ENCODE assay signal across 16 cellular contexts in the genomic region with DNA sequence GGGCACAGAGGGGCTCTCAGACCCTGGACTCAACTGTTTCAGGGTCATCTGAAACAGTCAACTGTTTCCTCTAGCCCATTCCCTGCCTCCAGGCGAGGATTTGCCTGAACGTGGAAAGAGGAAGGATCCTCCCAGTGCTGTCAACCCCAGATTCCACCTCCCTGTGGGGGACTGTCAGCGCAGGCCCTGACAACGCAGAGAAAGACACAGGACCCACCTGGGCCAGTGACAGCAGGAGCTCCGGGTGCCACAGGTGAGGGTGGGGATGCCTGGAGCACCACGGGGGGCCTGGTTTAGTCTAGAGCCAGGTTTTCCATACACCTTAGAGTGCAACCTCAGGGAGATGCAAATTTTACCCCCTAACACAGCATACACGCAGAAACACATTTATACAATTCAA. TPM values are rescaled to one million over a fixed set of nuclear protein-coding genes. Genes with fewer than 3 reads are reported as not detected.
DNase-seq lines count a peak whose midpoint lies in the region; ATAC-seq and TF ChIP-seq lines count a peak whose summit lies in the region.
"Had no signal": no experiment of that assay in that cellular context is flagged by ENCODE, and none has a peak within 500 bp of the region (broad histone marks: within the 10 kb centered on the region; RNA-seq: fewer than 3 reads in every experiment).

No MANE protein-coding gene starts in this region.

- POLR2A ChIA-PET in MCF 10A (lab: Yijun Ruan, JAX) = interaction anchor here (5.1 kb wide), 1 partner anchor 201 kb away, joined by 86 read pairs; no protein-coding TSS in a partner anchor

- no peak overlapping the region for H4K91ac ChIP-seq in neuronal stem cell (ENCODE audit: low read depth, low read length, poor library complexity)

- H3K27ac ChIP-seq in neuronal stem cell (replicated peaks; ENCODE audit: low read length) = no peak overlapping the region
- H3K27ac ChIP-seq: BLaER1 treated with 17β-estradiol and CSF1 and Interleukin-3, amounts not matched to agents 10 nM and 100 nM; HL-60 had no signal

- WGBS in neuronal stem cell (ENCODE audit: extremely low coverage in 2 of 2, insufficient read length in 2 of 2, insufficient replicate concordance in 1 of 2), 2 donors = no CpG with 5 or more reads among the region's 7 CpGs

- no peak overlapping the region for H3K4me3 ChIP-seq in neuronal stem cell (ENCODE audit: low read length in 2 of 2)
- H3K4me3 ChIP-seq: BLaER1 treated with 17β-estradiol and CSF1 and Interleukin-3, amounts not matched to agents 10 nM and 100 nM had no signal

- no peaks in the 10 kb centered on the region for H3K9me3 Mint-ChIP-seq in stimulated activated naive CD8-positive, alpha-beta T cell treated with anti-CD3 and anti-CD28 coated beads, Interleukin-15, Interleukin-2, amounts not matched to agents 100 ng/mL and 50 ng/mL, for 24 hours
- H3K9me3 Mint-ChIP-seq in MCF 10A (ENCODE audit: unreplicated experiment) = no peaks in the 10 kb centered on the region
- H3K9me3 Mint-ChIP-seq: CD8-positive, alpha-beta T cell; HFFc6 had no signal

- peaks cover 30% of the 10 kb centered on the region for H3K4me1 Mint-ChIP-seq in stimulated activated naive CD8-positive, alpha-beta T cell treated with anti-CD3 and anti-CD28 coated beads, Interleukin-15, Interleukin-2, amounts not matched to agents 100 ng/mL and 50 ng/mL, for 24 hours (ENCODE audit: low read depth)
- peaks cover 5% of the 10 kb centered on the region for H3K4me1 Mint-ChIP-seq in MCF 10A (ENCODE audit: insufficient read depth, unreplicated experiment)

- H3K4me1 ChIP-seq in neuronal stem cell (ENCODE audit: control insufficient read depth in 2 of 2, insufficient read depth in 1 of 2, low read depth in 1 of 2, low read length in 2 of 2) = peaks cover 5 to 13% of the 10 kb centered on the region in 2 donors
- H3K4me1 ChIP-seq: Caco-2 had no signal

- no peak overlapping the region for H2BK120ac ChIP-seq in neuronal stem cell (ENCODE audit: low read depth, low read length)

- no peak overlapping the region for H2AFZ ChIP-seq in neuronal stem cell (ENCODE audit: low read length)

- intact Hi-C loops in MCF 10A (cut with micrococcal nuclease) = loop anchor here (5.0 to 10.0 kb wide), 3 partner anchors 103 to 703 kb away; partner anchors contain the start of gene PARL

- no TSS peak for BruUV-seq in MCF 10A (replicated peaks; lab: Mats Ljungman, UMichigan)

- no peak overlapping the region for H2BK5ac ChIP-seq in neuronal stem cell (ENCODE audit: low read length)

- no peak overlapping the region for H3K4ac ChIP-seq in neuronal stem cell (ENCODE audit: low read length)

- H3K27me3 ChIP-seq in neuronal stem cell (ENCODE audit: control insufficient read depth in 3 of 3, insufficient read depth in 3 of 3, low read depth in 1 of 3, low read length in 3 of 3) = peaks cover 0 to 53% (median 2%) of the 10 kb centered on the region in 3 experiments

- no peaks in the 10 kb centered on the region for H3K36me3 Mint-ChIP-seq in stimulated activated naive CD8-positive, alpha-beta T cell treated with anti-CD3 and anti-CD28 coated beads, Interleukin-15, Interleukin-2, amounts not matched to agents 100 ng/mL and 50 ng/mL, for 24 hours (ENCODE audit: low read depth)
- H3K36me3 Mint-ChIP-seq in MCF 10A (ENCODE audit: insufficient read depth, unreplicated experiment) = no peaks in the 10 kb centered on the region
- H3K36me3 Mint-ChIP-seq: CD8-positive, alpha-beta T cell had no signal

- no peaks in the 10 kb centered on the region for H3K79me1 ChIP-seq in neuronal stem cell (ENCODE audit: low read depth, low read length)

- no peaks in the 10 kb centered on the region for H3K36me3 ChIP-seq in neuronal stem cell (replicated peaks in 1 of 2; ENCODE audit: control insufficient read depth in 2 of 2, insufficient read depth in 2 of 2, low read length in 2 of 2)
- H3K36me3 ChIP-seq: BLaER1 treated with 17β-estradiol and CSF1 and Interleukin-3, amounts not matched to agents 10 nM and 100 nM had no signal

- no peak for DNase-seq in stimulated activated naive CD8-positive, alpha-beta T cell treated with anti-CD3 and anti-CD28 coated beads, Interleukin-15, Interleukin-2, amounts not matched to agents 100 U/mL and 50 U/mL, for 24 hours
- DNase-seq in NCI-H345 treated with DMSO at 0.1 percent for 48 hours (lab: John Stamatoyannopoulos, UW; ENCODE audit: unreplicated experiment) = peak; percentile 81
- no peak for DNase-seq in neuronal stem cell (ENCODE audit: low spot score)
- no peak for DNase-seq in MCF 10A (ENCODE audit: unreplicated experiment)
- DNase-seq in hepatic stellate cell (ENCODE audit: low spot score) = no peak
- DNase-seq: Caco-2; CD8-positive, alpha-beta T cell; GOT3; H7; HFFc6 had no signal

- peak overlapping the region; percentile 6 for H3K4me3 Mint-ChIP-seq in stimulated activated naive CD8-positive, alpha-beta T cell treated with anti-CD3 and anti-CD28 coated beads, Interleukin-15, Interleukin-2, amounts not matched to agents 100 ng/mL and 50 ng/mL, for 24 hours
- no peak overlapping the region for H3K4me3 Mint-ChIP-seq in MCF 10A (ENCODE audit: unreplicated experiment)
- H3K4me3 Mint-ChIP-seq: B cell; CD8-positive, alpha-beta T cell; HFFc6 had no signal

- H2AK5ac ChIP-seq in neuronal stem cell (ENCODE audit: low read depth, low read length) = peak overlapping the region; percentile 43

- no peak for TF ChIP-seq CTCF in MCF 10A (IDR thresholded peaks at IDR 0.05; ENCODE audit: unreplicated experiment)

- no peak overlapping the region for H3K23ac ChIP-seq in neuronal stem cell (ENCODE audit: low read depth, low read length, poor library complexity)

- H3K9ac ChIP-seq in neuronal stem cell (ENCODE audit: low read depth, low read length, poor library complexity) = no peak overlapping the region
- H3K9ac ChIP-seq: BLaER1 treated with 17β-estradiol and CSF1 and Interleukin-3, amounts not matched to agents 10 nM and 100 nM had no signal

- H3K9me3 ChIP-seq in neuronal stem cell (replicated peaks in 1 of 2; ENCODE audit: control insufficient read depth in 2 of 2, insufficient read depth in 1 of 2, low read depth in 1 of 2, low read length in 2 of 2) = no peaks in the 10 kb centered on the region
- H3K9me3 ChIP-seq: BLaER1 treated with 17β-estradiol and CSF1 and Interleukin-3, amounts not matched to agents 10 nM and 100 nM; Caco-2 had no signal

- H2BK15ac ChIP-seq in neuronal stem cell (ENCODE audit: low read length) = no peak overlapping the region

- no peak overlapping the region for H4K8ac ChIP-seq in neuronal stem cell (ENCODE audit: low read depth, low read length)

- no peak overlapping the region for H3K4me2 ChIP-seq in neuronal stem cell (ENCODE audit: insufficient read depth, low read length, poor library complexity, severe bottlenecking)
- H3K4me2 ChIP-seq: BLaER1 treated with 17β-estradiol and CSF1 and Interleukin-3, amounts not matched to agents 10 nM and 100 nM had no signal

- CTCF ChIA-PET in MCF 10A (lab: Yijun Ruan, JAX) = interaction anchor here (0.6 to 10.3 kb wide), 4 partner anchors 12 to 1768 kb away, joined by 3 to 383 read pairs (median 4); no protein-coding TSS in a partner anchor

- H3K27me3 Mint-ChIP-seq in stimulated activated naive CD8-positive, alpha-beta T cell treated with anti-CD3 and anti-CD28 coated beads, Interleukin-15, Interleukin-2, amounts not matched to agents 100 ng/mL and 50 ng/mL, for 24 hours = peaks cover 21% of the 10 kb centered on the region
- H3K27me3 Mint-ChIP-seq in MCF 10A (ENCODE audit: insufficient read depth, unreplicated experiment) = peaks cover 20% of the 10 kb centered on the region

- peak overlapping the region; percentile 21 for H3K14ac ChIP-seq in neuronal stem cell (ENCODE audit: low read length)

- H2BK12ac ChIP-seq in neuronal stem cell (ENCODE audit: low read length) = no peak overlapping the region

- no peak for ATAC-seq in stimulated activated naive CD8-positive, alpha-beta T cell treated with anti-CD3 and anti-CD28 coated beads, Interleukin-15, Interleukin-2, amounts not matched to agents 100 U/mL and 50 U/mL, for 24 hours
- ATAC-seq: CD8-positive, alpha-beta T cell; HCT116 had no signal

- H3K27ac Mint-ChIP-seq in stimulated activated naive CD8-positive, alpha-beta T cell treated with anti-CD3 and anti-CD28 coated beads, Interleukin-15, Interleukin-2, amounts not matched to agents 100 ng/mL and 50 ng/mL, for 24 hours = no peak overlapping the region
- H3K27ac Mint-ChIP-seq in MCF 10A (ENCODE audit: low read depth, unreplicated experiment) = no peak overlapping the region
- H3K27ac Mint-ChIP-seq: B cell; CD8-positive, alpha-beta T cell; HFFc6 had no signal

- no peak overlapping the region for H3K18ac ChIP-seq in neuronal stem cell (ENCODE audit: low read length)

RNA-seq across cellular contexts. Expression of gene LAMP3, which starts 19.5 kb away (rescaled TPM):
- 0.28 TPM for polyA plus RNA-seq in neuronal stem cell (2013, experiment 1 of 2)
- 0.44 TPM for polyA plus RNA-seq in neuronal stem cell (2013, experiment 2 of 2)
- 3.5 and 10.8 TPM in 2 replicates for total RNA-seq in MCF 10A (2022)
- total RNA-seq: A172 had no signal
